8 cellular contexts compared by ENCODE assay signal in genomic region chr16:57045694-57046381, GRCh38. TPM values are rescaled to one million over a fixed set of nuclear protein-coding genes. Genes with fewer than 3 reads are reported as not detected.
A peak's percentile ranks its signal among the peaks of the same experiment; 100 is the strongest.
DNase-seq lines count a peak whose midpoint lies in the region; ATAC-seq and TF ChIP-seq lines count a peak whose summit lies in the region.

No MANE protein-coding gene starts in this region.

- peak overlapping the region; percentile 58 for H3K4ac ChIP-seq in IMR-90 (ENCODE audit: low read depth, low read length)

- CTCF ChIA-PET in IMR-90 (lab: Yijun Ruan, JAX): interaction anchor here (0.6 to 1.3 kb wide), 2 partner anchors 12 to 15 kb away, joined by 4 read pairs; no protein-coding TSS in a partner anchor

- no peaks in the 10 kb centered on the region for H3K79me1 ChIP-seq in IMR-90 (ENCODE audit: low read depth in 1 of 2, low read length in 2 of 2)

- TF ChIP-seq EP300 in neural cell (conservative IDR thresholded peaks at IDR 0.05; ENCODE audit: poor library complexity, severe bottlenecking): no peak

- H4K5ac ChIP-seq in IMR-90 (ENCODE audit: low read depth, low read length): no peak overlapping the region; the same call in 1 of the 2 replicates

- H3K9me1 ChIP-seq in IMR-90 (ENCODE audit: insufficient read depth, low read length): 0 out of 2 replicates have a peak, but pooled peaks cover 3% of the 10 kb centered on the region

- H3K79me2 ChIP-seq in neural cell (replicated peaks; ENCODE audit: insufficient read depth, low read length): no peaks in the 10 kb centered on the region

- H3K9ac ChIP-seq in IMR-90 (ENCODE audit: low read depth, low read length) (no peak overlapping the region; the same call in 1 of the 2 replicates), neural cell (ENCODE audit: low read length) (no peak overlapping the region)

- no TSS peak for BruUV-seq in IMR-90 (replicated peaks; lab: Mats Ljungman, UMichigan)

- ATAC-seq in IMR-90 (ENCODE audit: low read depth) (peak; percentile 95), GM21529 (IDR thresholded peaks at IDR 0.05; ENCODE audit: unreplicated experiment) (no peak)

- H3K14ac ChIP-seq in IMR-90 (replicated peaks; ENCODE audit: low read depth, low read length): peak overlapping the region; percentile 32; the same call in 1 of the 2 replicates

- TF ChIP-seq RAD21 in IMR-90 (IDR thresholded peaks at IDR 0.05; ENCODE audit: low read length) (peak; percentile 68), neural cell (conservative IDR thresholded peaks at IDR 0.05) (peak; percentile 22)

- no peak overlapping the region for H2BK120ac ChIP-seq in IMR-90 (ENCODE audit: low read depth, low read length)

- no peak overlapping the region for H3K23ac ChIP-seq in IMR-90 (ENCODE audit: low read depth, low read length)

- dilution Hi-C loops in IMR-90 (cut with HindIII; ENCODE audit: low sequenced_read_pairs, unreplicated experiment): no loop called here

- no peak overlapping the region for H3K4me3 ChIP-seq in IMR-90 (ENCODE audit: insufficient read depth, low read depth, low read length)
- H3K4me3 ChIP-seq in neural cell (ENCODE audit: low read length): no peak overlapping the region
- no peak overlapping the region for H3K4me3 ChIP-seq in effector memory CD4-positive, alpha-beta T cell (ENCODE audit: insufficient read depth, low read depth, low read length, poor library complexity, severe bottlenecking)

- no peak overlapping the region; the same call in 1 of the 2 replicates for H2AK5ac ChIP-seq in IMR-90 (ENCODE audit: low read depth, low read length)

- no peaks in the 10 kb centered on the region; the same call in 1 of the 2 replicates for H3K9me3 ChIP-seq in IMR-90 (ENCODE audit: control insufficient read depth, insufficient read depth, low read length)
- H3K9me3 ChIP-seq in neural cell (ENCODE audit: low read length): no peaks in the 10 kb centered on the region
- no peaks in the 10 kb centered on the region for H3K9me3 ChIP-seq in effector memory CD4-positive, alpha-beta T cell (ENCODE audit: control insufficient read depth, low read length)

- H4K8ac ChIP-seq in IMR-90 (ENCODE audit: low read depth in 2 of 2, low read length in 2 of 2): peak overlapping the region in 1 of 2 experiments; percentile 36; a peak in 1 of 4 replicates

- H2AFZ ChIP-seq in IMR-90 (replicated peaks; ENCODE audit: low read length, poor library complexity) (peak overlapping the region; percentile 69), neural cell (ENCODE audit: low read depth, low read length) (no peak overlapping the region)

- 67% methylated on average over 1 of the region's 13 CpGs; no CpG with 5 or more reads in 1 of the 2 experiments for WGBS in IMR-90 (ENCODE audit: extremely low coverage in 2 of 2, insufficient read length in 1 of 2), 2 experiments

- no peaks in the 10 kb centered on the region for H3F3A ChIP-seq in neural cell (ENCODE audit: insufficient read depth, low read length, poor library complexity, severe bottlenecking)

- H3K36me3 ChIP-seq in IMR-90 (ENCODE audit: control insufficient read depth, insufficient read depth, low read length): peaks cover 12% of the 10 kb centered on the region; the same call in 1 of the 2 replicates
- H3K36me3 ChIP-seq in neural cell (ENCODE audit: insufficient read depth, low read length): no peaks in the 10 kb centered on the region
- peaks cover 60% of the 10 kb centered on the region for H3K36me3 ChIP-seq in effector memory CD4-positive, alpha-beta T cell (ENCODE audit: control insufficient read depth, insufficient read depth, low read length)

- TF ChIP-seq CTCF in IMR-90 (conservative IDR thresholded peaks at IDR 0.05; ENCODE audit: low read depth, low read length): peak; percentile 69
- peak; percentile 46 for TF ChIP-seq CTCF in neural cell (IDR thresholded peaks at IDR 0.05; ENCODE audit: poor library complexity, severe bottlenecking)

- H3K4me1 ChIP-seq in IMR-90 (ENCODE audit: control insufficient read depth, insufficient read depth, low read length): peaks cover 3% of the 10 kb centered on the region; the same call in 1 of the 2 replicates
- H3K4me1 ChIP-seq in effector memory CD4-positive, alpha-beta T cell (ENCODE audit: control insufficient read depth, insufficient read depth, low read length, poor library complexity, severe bottlenecking): peaks cover 26% of the 10 kb centered on the region

- no peaks in the 10 kb centered on the region for H3K27me3 ChIP-seq in IMR-90 (ENCODE audit: control insufficient read depth, insufficient read depth, low read length)
- H3K27me3 ChIP-seq in neural cell (ENCODE audit: insufficient read depth, low read depth, low read length): no peaks in the 10 kb centered on the region
- H3K27me3 ChIP-seq in effector memory CD4-positive, alpha-beta T cell (replicated peaks; ENCODE audit: control insufficient read depth, insufficient read depth, low read length, poor library complexity, severe bottlenecking): no peaks in the 10 kb centered on the region

- 0 out of 2 replicates have a peak overlapping the region, but pooled peaks have one; percentile 30 for H2BK20ac ChIP-seq in IMR-90 (ENCODE audit: low read depth, low read length)

- H2AK9ac ChIP-seq in IMR-90 (replicated peaks; ENCODE audit: low read depth, low read length, poor library complexity): peak overlapping the region; percentile 18

- H3K56ac ChIP-seq in IMR-90 (ENCODE audit: extremely low read depth, insufficient read depth, low read length): no peak overlapping the region

- peak overlapping the region; percentile 20; the same call in 1 of the 2 replicates for H3K18ac ChIP-seq in IMR-90 (ENCODE audit: low read depth, low read length)

- POLR2A ChIA-PET in IMR-90 (lab: Charles Lee; ENCODE audit: unreplicated experiment): no interaction called here

- H2BK15ac ChIP-seq in IMR-90 (ENCODE audit: low read depth, low read length): no peak overlapping the region; the same call in 2 of the 3 replicates

- intact Hi-C loops in IMR-90 (cut with micrococcal nuclease): loop anchor here (1.0 to 10.0 kb wide), 3 partner anchors 57 to 179 kb away; partner anchors contain the start of genes CETP and NLRC5

- no peaks in the 10 kb centered on the region for H4K20me1 ChIP-seq in IMR-90 (ENCODE audit: insufficient read depth, low read length)
- H4K20me1 ChIP-seq in neural cell (ENCODE audit: insufficient read depth): no peaks in the 10 kb centered on the region

- peak; percentile 15 for DNase-seq in EL
- peak; percentile 60 for DNase-seq in IMR-90
- DNase-seq in activated T-cell treated with anti-CD3 and anti-CD28 coated beads, Interleukin-2, amount 50 U/mL, for 48 hours: peak; percentile 50 to 53
- DNase-seq in fibroblast of the conjunctiva (ENCODE audit: low read depth): peak; percentile 43
- no peak for DNase-seq in T1000 (lab: John Stamatoyannopoulos, UW)
- no peak for DNase-seq in effector memory CD4-positive, alpha-beta T cell

- no peak for TF ChIP-seq POLR2A in IMR-90 (IDR thresholded peaks at IDR 0.05; ENCODE audit: low read depth, low read length)

- H2BK5ac ChIP-seq in IMR-90 (ENCODE audit: low read depth, low read length, poor library complexity, severe bottlenecking): no peak overlapping the region

- H4K91ac ChIP-seq in IMR-90 (ENCODE audit: insufficient read depth, low read depth, low read length): no peak overlapping the region; the same call in 1 of the 2 replicates

- no peaks in the 10 kb centered on the region for H3K9me2 ChIP-seq in neural cell (ENCODE audit: insufficient read depth, low read length)

- no peak overlapping the region for H3K27ac ChIP-seq in IMR-90 (ENCODE audit: insufficient read depth, low read length)
- H3K27ac ChIP-seq in neural cell (ENCODE audit: low read length): no peak overlapping the region
- H3K27ac ChIP-seq in effector memory CD4-positive, alpha-beta T cell (ENCODE audit: insufficient read depth, low read length, poor library complexity, severe bottlenecking): no peak overlapping the region

- in situ Hi-C loops in IMR-90 (cut with MboI; ENCODE audit: low sequenced_read_pairs): loop anchor here (10.0 kb wide), 1 partner anchor 181 kb away; the partner anchor contains the start of gene SLC12A3

- H3K4me2 ChIP-seq in IMR-90 (ENCODE audit: low read depth, low read length) (peak overlapping the region; percentile 29; the same call in 1 of the 2 replicates), neural cell (ENCODE audit: low read length) (no peak overlapping the region)

TF ChIP-seq in IMR-90, 13 proteins besides CTCF, POLR2A, EP300 and RAD21 (continues in another document):
- TF ChIP-seq NFE2L2 (IDR thresholded peaks at IDR 0.05; ENCODE audit: low read depth, low read length): no peak
- no peak for TF ChIP-seq RFX5 (IDR thresholded peaks at IDR 0.05; ENCODE audit: low read depth, low read length)

TF ChIP-seq in neural cell, 6 proteins besides CTCF, POLR2A, EP300 and RAD21:
- TF ChIP-seq SMC3 (conservative IDR thresholded peaks at IDR 0.05; ENCODE audit: poor library complexity): peak; percentile 18
- no peak for TF ChIP-seq MXI1 (conservative IDR thresholded peaks at IDR 0.05; ENCODE audit: poor library complexity, severe bottlenecking)
- TF ChIP-seq EZH2 (IDR thresholded peaks at IDR 0.05; ENCODE audit: borderline replicate concordance, insufficient read depth, low read length, poor library complexity, severe bottlenecking): no peak
- no peak for TF ChIP-seq TAF1 (IDR thresholded peaks at IDR 0.05; ENCODE audit: low read depth)

RNA-seq across cellular contexts. Expression of gene CPNE2, which starts 46.5 kb away (rescaled TPM):
- 9.2 and 15.4 TPM in 2 replicates for total RNA-seq in IMR-90 (2012; rRNA removed)
- polyA plus RNA-seq in IMR-90 (2012; rRNA removed) (48.0 and 50.3 TPM in 2 replicates), neural cell (16.4 and 18.6 TPM in 2 replicates)
- polyA plus RNA-seq in IMR-90 (2012; cell fraction: cytosol; rRNA removed): 23.4 and 53.6 TPM in 2 replicates
- 22.4 and 40.8 TPM in 2 replicates for polyA plus RNA-seq in IMR-90 (2012; cell fraction: nucleus; rRNA removed; ENCODE audit: low replicate concordance)
- polyA minus RNA-seq in neural cell: 10.5 and 11.6 TPM in 2 replicates

RNA-seq across cellular contexts. Expression of gene NLRC5, which starts 56.5 kb away (rescaled TPM):
- 5.3 and 9.1 TPM in 2 replicates for total RNA-seq in IMR-90 (2012; rRNA removed)
- polyA plus RNA-seq in IMR-90 (2012; rRNA removed): 14.9 and 15.8 TPM in 2 replicates
- polyA plus RNA-seq in IMR-90 (2012; cell fraction: cytosol; rRNA removed): 6.1 and 7.0 TPM in 2 replicates
- polyA plus RNA-seq in IMR-90 (2012; cell fraction: nucleus; rRNA removed; ENCODE audit: low replicate concordance): 69.7 and 95.5 TPM in 2 replicates
- not detected in 2 replicates for polyA plus RNA-seq in neural cell
- polyA minus RNA-seq in neural cell: not detected in 2 replicates

Comparison
In these comparisons a context has a peak if more than half of its experiments do, and no peak if none do; other contexts are left out.
1. DNase-seq: peak in EL (single experiment), IMR-90 (single experiment), activated T-cell treated with anti-CD3 and anti-CD28 coated beads, Interleukin-2, amount 50 U/mL, for 48 hours (2 of 2) and fibroblast of the conjunctiva (single experiment); none in T1000 (single experiment) and effector memory CD4-positive, alpha-beta T cell (0 of 3).